ENCODE assay signal across 8 cellular contexts in the genomic region with DNA sequence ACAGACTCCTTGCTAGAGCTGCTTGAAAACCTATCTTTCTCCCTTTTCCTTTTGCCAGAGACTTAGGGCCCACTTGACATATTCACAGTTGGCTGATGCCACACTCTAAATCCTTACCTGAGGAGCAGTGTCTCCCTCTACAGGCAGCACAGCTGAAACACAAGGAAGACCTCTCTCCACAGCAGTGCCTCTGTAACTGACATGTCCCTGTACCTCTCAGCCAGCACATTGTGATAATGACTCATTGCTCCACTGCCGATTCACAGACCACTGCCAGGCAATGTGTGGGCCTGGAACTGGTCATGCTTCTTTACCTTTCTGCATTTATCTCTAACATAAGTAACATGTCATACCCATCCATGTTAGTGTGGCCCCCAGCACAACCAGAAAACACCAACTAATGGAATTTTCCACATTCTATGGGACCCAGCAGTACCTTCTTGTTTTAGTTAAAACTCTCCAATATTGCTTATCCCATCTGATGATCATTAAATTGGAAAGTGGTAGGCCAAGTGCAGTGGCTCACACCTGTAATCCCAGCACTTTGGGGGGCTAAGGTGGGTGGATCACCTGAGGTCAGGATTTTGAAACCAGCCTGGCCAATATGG. TPM values are rescaled to one million over a fixed set of nuclear protein-coding genes. Genes with fewer than 3 reads are reported as not detected.
A peak's percentile ranks its signal among the peaks of the same experiment; 100 is the strongest.
DNase-seq lines count a peak whose midpoint lies in the region; ATAC-seq, FAIRE-seq and TF ChIP-seq lines count a peak whose summit lies in the region.

No MANE protein-coding gene starts in this region.

- peak; percentile 93 for ATAC-seq in GM18508 (IDR thresholded peaks at IDR 0.05; ENCODE audit: insufficient read depth, unreplicated experiment)
- ATAC-seq in HG02870 (IDR thresholded peaks at IDR 0.05; ENCODE audit: unreplicated experiment), result peak; percentile 96
- peak; percentile 96 for ATAC-seq in K562

- H3K79me2 ChIP-seq in K562 (ENCODE audit: control insufficient read depth, insufficient read depth, low read length), result no peaks in the 10 kb centered on the region

- TF ChIP-seq CTCF in AG09309 (IDR thresholded peaks at IDR 0.05; ENCODE audit: control insufficient read depth, insufficient read depth, low read depth, low read length, missing control alignments) (peak; percentile 79), K562 (IDR thresholded peaks at IDR 0.05 in 2 of 3, conservative IDR thresholded peaks at IDR 0.05 in 1 of 3; ENCODE audit: insufficient read depth in 2 of 3, low read depth in 1 of 3, low read length in 3 of 3) (peak; percentile 72 to 75 (median 75))

- no peak overlapping the region for H3K4me3 ChIP-seq in AG09309 (ENCODE audit: control insufficient read depth, low read depth, low read length)
- H3K4me3 ChIP-seq in K562, result no peak overlapping the region

- DNase-seq in AG09309 (ENCODE audit: low read depth) (peak; percentile 41), NCI-H1092 treated with DMSO at 0.1 percent for 48 hours (lab: John Stamatoyannopoulos, UW) (peak; percentile 78), SK-MEL-5 (ENCODE audit: low read depth, low spot score) (peak; percentile 93), K562 (ENCODE audit: extremely low read depth in 1 of 4, low spot score in 3 of 4) (peak; percentile 33 to 82 (median 49)), kidney glomerular epithelial cell (lab: John Stamatoyannopoulos, UW) (peak; percentile 89)
- peak; percentile 32 to 55 for DNase-seq in stimulated activated CD8-positive, alpha-beta memory T cell treated with anti-CD3 and anti-CD28 coated beads, Interleukin-2, amount 100 ng/mL, for 48 hours (ENCODE audit: low read depth in 2 of 2)

- H3K9me1 ChIP-seq in K562 (ENCODE audit: control insufficient read depth, insufficient read depth, low read length), result no peaks in the 10 kb centered on the region

- CTCF ChIA-PET in K562 (lab: Yijun Ruan, JAX; ENCODE audit: low intra/inter-chr PET ratio), result interaction anchor here (1.3 kb wide), 1 partner anchor 167 kb away, joined by 3 read pairs; no protein-coding TSS in a partner anchor

- FAIRE-seq in K562 (lab: Jason Lieb, UNC), result peak; percentile 87

- peak; percentile 58 to 79 for TF ChIP-seq RAD21 in K562 (CRISPR knock-in tag; conservative IDR thresholded peaks at IDR 0.05 in 1 of 2, IDR thresholded peaks at IDR 0.05 in 1 of 2)

- H3K27ac ChIP-seq in K562 (ENCODE audit: extremely low read depth, low read depth, low read length), result peak overlapping the region; percentile 23; the same call in 2 of the 3 replicates

- no peak for TF ChIP-seq EP300 in K562 (IDR thresholded peaks at IDR 0.05; ENCODE audit: low read length)

- BruUV-seq in K562 (replicated peaks; lab: Mats Ljungman, UMichigan), result no TSS peak

- no peaks in the 10 kb centered on the region for H3K36me3 ChIP-seq in K562 (ENCODE audit: control insufficient read depth, insufficient read depth, low read length)

- no peaks in the 10 kb centered on the region for H3K27me3 ChIP-seq in K562 (ENCODE audit: control insufficient read depth in 2 of 2, insufficient read depth in 2 of 2, low read length in 2 of 2)

- H3K4me2 ChIP-seq in K562 (ENCODE audit: insufficient read depth, low read length), result peak overlapping the region; percentile 3; the same call in 1 of the 2 replicates

- in situ Hi-C loops in SK-MEL-5 (cut with HindIII; ENCODE audit: low pct_unique_long_range_greater_than_20kb, low sequenced_read_pairs) (no loop called here), K562 (cut with MboI) (no loop called here)

- H3K9ac ChIP-seq in K562 (ENCODE audit: insufficient read depth in 1 of 2, low read depth in 2 of 2, low read length in 2 of 2), result no peak overlapping the region

- H3K9me3 ChIP-seq in K562 (replicated peaks; ENCODE audit: control insufficient read depth, insufficient read depth, low read depth, low read length), result no peaks in the 10 kb centered on the region

- TF ChIP-seq POLR2A in K562 (conservative IDR thresholded peaks at IDR 0.05), result no peak

- no peaks in the 10 kb centered on the region for H4K20me1 ChIP-seq in K562 (replicated peaks; ENCODE audit: control insufficient read depth, insufficient read depth, low read length)

- H3K4me1 ChIP-seq in K562 (replicated peaks in 1 of 2; ENCODE audit: control insufficient read depth in 2 of 2, insufficient read depth in 2 of 2, low read length in 2 of 2), result peaks cover 0 to 22% of the 10 kb centered on the region in 2 experiments; a peak in 3 of 5 replicates

- POLR2A ChIA-PET in K562 (lab: Yijun Ruan, JAX), result interaction anchor here (1.1 kb wide), 1 partner anchor 8 kb away, joined by 3 read pairs; no protein-coding TSS in a partner anchor

- intact Hi-C loops in K562 (cut with micrococcal nuclease), result loop anchor here (1.0 to 2.0 kb wide), 3 partner anchors 102 to 210 kb away; no protein-coding TSS in a partner anchor

- H2AFZ ChIP-seq in K562 (ENCODE audit: low read depth, low read length), result peak overlapping the region; percentile 40

- WGBS in K562 (ENCODE audit: insufficient coverage, low coverage, missing lambda C conversion rate), result 0% methylated on average over 1 of the region's 1 CpG

TF ChIP-seq in K562, 482 proteins besides CTCF, POLR2A, EP300 and RAD21 (continues in another document):
- TF ChIP-seq, protein P1, sequence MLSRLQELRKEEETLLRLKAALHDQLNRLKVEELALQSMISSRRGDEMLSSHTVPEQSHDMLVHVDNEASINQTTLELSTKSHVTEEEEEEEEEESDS (CRISPR knock-in tag; IDR thresholded peaks at IDR 0.05), result no peak
- TF ChIP-seq DDX20 (tag; IDR thresholded peaks at IDR 0.05; ENCODE audit: low read depth) (no peak), E2F6 (IDR thresholded peaks at IDR 0.05; ENCODE audit: borderline replicate concordance in 1 of 2, extremely low read depth in 1 of 2, insufficient read depth in 1 of 2, insufficient read length in 1 of 2, low read depth in 1 of 2, low read length in 1 of 2, poor library complexity in 1 of 2, severe bottlenecking in 1 of 2) (no peak), ZBTB1 (CRISPR knock-in tag; IDR thresholded peaks at IDR 0.05; ENCODE audit: borderline replicate concordance, low read depth) (no peak), FOS (IDR thresholded peaks at IDR 0.05; ENCODE audit: extremely low read depth, insufficient read length) (no peak), CREB3L1 (IDR thresholded peaks at IDR 0.05; ENCODE audit: borderline replicate concordance, low read depth) (no peak), MTA2 (IDR thresholded peaks at IDR 0.05; ENCODE audit: low read depth) (no peak), STAT5B (CRISPR knock-in tag; IDR thresholded peaks at IDR 0.05) (no peak), ZNF23 (CRISPR knock-in tag; IDR thresholded peaks at IDR 0.05) (no peak), L3MBTL2 (IDR thresholded peaks at IDR 0.05) (0 out of 2 replicates have a peak, but pooled peaks have one; percentile 11)
- TF ChIP-seq, protein P2, sequence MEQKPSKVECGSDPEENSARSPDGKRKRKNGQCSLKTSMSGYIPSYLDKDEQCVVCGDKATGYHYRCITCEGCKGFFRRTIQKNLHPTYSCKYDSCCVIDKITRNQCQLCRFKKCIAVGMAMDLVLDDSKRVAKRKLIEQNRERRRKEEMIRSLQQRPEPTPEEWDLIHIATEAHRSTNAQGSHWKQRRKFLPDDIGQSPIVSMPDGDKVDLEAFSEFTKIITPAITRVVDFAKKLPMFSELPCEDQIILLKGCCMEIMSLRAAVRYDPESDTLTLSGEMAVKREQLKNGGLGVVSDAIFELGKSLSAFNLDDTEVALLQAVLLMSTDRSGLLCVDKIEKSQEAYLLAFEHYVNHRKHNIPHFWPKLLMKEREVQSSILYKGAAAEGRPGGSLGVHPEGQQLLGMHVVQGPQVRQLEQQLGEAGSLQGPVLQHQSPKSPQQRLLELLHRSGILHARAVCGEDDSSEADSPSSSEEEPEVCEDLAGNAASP (IDR thresholded peaks at IDR 0.05), result no peak

RNA-seq across cellular contexts. Expression of gene GTF2A1, which starts 56.5 kb away (rescaled TPM):
- total RNA-seq in SK-MEL-5 (2014; rRNA removed; shearing (Covaris generic)), result 32.0 and 35.2 TPM in 2 replicates
- polyA plus RNA-seq in SK-MEL-5 (2015; cell fraction: cytosol; rRNA removed), result 18.5 and 25.1 TPM in 2 replicates
- 9.3 and 9.6 TPM in 2 replicates for polyA plus RNA-seq in SK-MEL-5 (2015; cell fraction: nucleus; rRNA removed)
- total RNA-seq in K562 (2011; cell fraction: chromatin; rRNA removed; ENCODE audit: low replicate concordance), result 13.8 and 20.8 TPM in 2 replicates
- total RNA-seq in K562 (2011; cell fraction: nucleolus; rRNA removed), result 3.3 and 5.3 TPM in 2 replicates
- total RNA-seq in K562 (2011; cell fraction: nucleoplasm; rRNA removed), result 8.1 and 12.6 TPM in 2 replicates
- total RNA-seq in K562 (2014; rRNA removed) (14.4 and 14.7 TPM in 2 replicates), K562 (2014; rRNA removed; fragmentation: Illumina TruSeq; extraction: Trizol) (18.5 and 21.2 TPM in 2 replicates), K562 (2015; rRNA removed; fragmentation: Illumina TruSeq; extraction: Trizol) (16.4 and 18.0 TPM in 2 replicates), K562 (2021) (20.9 and 22.8 TPM in 2 replicates)
- polyA plus RNA-seq in K562 (2011; rRNA removed) (21.9 and 23.6 TPM in 2 replicates), K562 (2014; fragmentation: Illumina TruSeq; extraction: Trizol) (13.0 and 14.6 TPM in 2 replicates), K562 (2014; fragmentation: Nextera tagmentation; extraction: Ambion mirVana) (1 to 10 TPM; 3.4 to 5.2 TPM), K562 (2014; rRNA removed) (12.9 and 15.5 TPM in 2 replicates)
- polyA plus RNA-seq in K562 (2011; cell fraction: cytosol; rRNA removed), result 15.7 and 21.9 TPM in 2 replicates
- polyA plus RNA-seq in K562 (2011; cell fraction: nucleus; rRNA removed), result 12.3 and 14.5 TPM in 2 replicates
- 8.3 and 10.1 TPM in 2 replicates for polyA plus RNA-seq in K562 (2012)
- polyA minus RNA-seq in K562 (2011; rRNA and poly(A)+ RNA removed), result 44.1 and 54.7 TPM in 2 replicates
- polyA minus RNA-seq in K562 (2011; cell fraction: cytosol; rRNA and poly(A)+ RNA removed), result 18.2 and 35.0 TPM in 2 replicates
- 4.4 and 8.8 TPM in 2 replicates for polyA minus RNA-seq in K562 (2011; cell fraction: nucleus; rRNA and poly(A)+ RNA removed)

Comparison
In these comparisons a context has a peak if more than half of its experiments do, and no peak if none do; other contexts are left out.
1. DNase-seq: peak in every context shown above with its lines; median percentile 93 in SK-MEL-5; 89 in kidney glomerular epithelial cell; 78 in NCI-H1092 treated with DMSO at 0.1 percent for 48 hours; 49 in K562; 44 in stimulated activated CD8-positive, alpha-beta memory T cell treated with anti-CD3 and anti-CD28 coated beads, Interleukin-2, amount 100 ng/mL, for 48 hours; 41 in AG09309.